ENCODE assay signal across 1 cellular context in the genomic region with DNA sequence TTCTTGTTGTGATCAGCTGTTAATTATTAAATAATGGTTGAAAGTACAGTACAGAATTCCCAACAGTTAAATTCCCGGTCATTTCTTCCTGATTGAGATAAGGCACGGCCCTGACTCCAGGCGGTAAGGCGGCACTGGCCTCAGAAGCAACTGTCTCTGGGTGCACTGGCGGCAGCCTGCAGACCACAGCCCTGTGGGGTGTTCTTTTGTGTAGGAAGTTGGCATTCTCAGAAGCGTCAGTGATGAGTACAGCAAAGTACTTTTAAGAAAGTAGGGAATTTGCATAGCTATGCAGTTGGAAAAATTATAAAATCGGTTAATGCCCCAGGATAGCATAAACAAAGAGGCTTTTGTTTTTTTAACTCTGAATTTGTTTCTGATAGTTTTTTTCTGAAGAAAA.
TF ChIP-seq lines count a peak whose summit lies in the region.

No MANE protein-coding gene starts in this region.

TF ChIP-seq in HepG2, 621 proteins besides CTCF, POLR2A, EP300 and RAD21:
- TF ChIP-seq SPEN (CRISPR knock-in tag; IDR thresholded peaks at IDR 0.05; ENCODE audit: low read depth) = no peak
